ENCODE assay signal across 12 cellular contexts in genomic region chr2:232339121-232340081, GRCh38. TPM values are rescaled to one million over a fixed set of nuclear protein-coding genes. Genes with fewer than 3 reads are reported as not detected.
DNase-seq lines count a peak whose midpoint lies in the region; ATAC-seq and TF ChIP-seq lines count a peak whose summit lies in the region.
"Had no signal": no experiment of that assay in that cellular context is flagged by ENCODE, and none has a peak within 500 bp of the region (broad histone marks: within the 10 kb centered on the region; RNA-seq: fewer than 3 reads in every experiment).

No MANE protein-coding gene starts in this region.

- H3K27me3 ChIP-seq in upper lobe of right lung, result no peaks in the 10 kb centered on the region
- H3K27me3 ChIP-seq: pancreas had no signal

- CTCF ChIA-PET in WTC11 (lab: Charles Lee), result interaction anchor here (0.5 to 6.1 kb wide), 18 partner anchors 9 to 438 kb away, joined by 3 to 78 read pairs (median 4); no protein-coding TSS in a partner anchor

- peak; percentile 51; the same call in 1 of the 2 replicates for TF ChIP-seq CTCF in WTC11 (IDR thresholded peaks at IDR 0.05)
- TF ChIP-seq CTCF in upper lobe of right lung (IDR thresholded peaks at IDR 0.05), result no peak

- peak; percentile 26 for DNase-seq in Right ventricle myocardium inferior (ENCODE audit: missing footprints)
- no peak for DNase-seq in cardiac septum (ENCODE audit: low spot score)
- DNase-seq in WTC11 (ENCODE audit: low spot score), result peak; percentile 76
- DNase-seq in left ventricle myocardium superior, result peak; percentile 23
- peak; percentile 58 for DNase-seq in upper lobe of right lung
- DNase-seq in NOMO-1 (lab: John Stamatoyannopoulos, UW; ENCODE audit: unreplicated experiment in 2 of 2), result no peak
- no peak for DNase-seq in occipital lobe (lab: John Stamatoyannopoulos, UW)
- no peak for DNase-seq in globus pallidus (ENCODE audit: low spot score)
- DNase-seq: activated CD8-positive, alpha-beta T cell treated with anti-CD3 and anti-CD28 coated beads, Interleukin-2, amount 10 ng/mL, durations not matched to agents 7 days and 5 days had no signal

- no peaks in the 10 kb centered on the region for H3K9me3 ChIP-seq in upper lobe of right lung
- H3K9me3 ChIP-seq: pancreas had no signal

- no peaks in the 10 kb centered on the region; the same call in 1 of the 2 replicates for H3K27me3 Mint-ChIP-seq in WTC11 (ENCODE audit: low read depth)
- H3K27me3 Mint-ChIP-seq: memory B cell had no signal

- POLR2A ChIA-PET in WTC11 (lab: Charles Lee), result no interaction called here

- no peak overlapping the region for H3K4me3 Mint-ChIP-seq in WTC11
- H3K4me3 Mint-ChIP-seq: activated CD8-positive, alpha-beta T cell treated with anti-CD3 and anti-CD28 coated beads, Interleukin-2, amount 10 ng/mL, durations not matched to agents 7 days and 5 days; memory B cell; T-helper 1 cell treated with Interleukin-12 subunit alpha and Interleukin-12 subunit beta and Interleukin-4 antibody, amounts not matched to agents 30 μg/mL and 1 μg/mL, for 36 hours had no signal

- peak overlapping the region; percentile 80 for H3K27ac Mint-ChIP-seq in WTC11
- H3K27ac Mint-ChIP-seq: memory B cell; T-helper 1 cell treated with Interleukin-12 subunit alpha and Interleukin-12 subunit beta and Interleukin-4 antibody, amounts not matched to agents 30 μg/mL and 1 μg/mL, for 36 hours had no signal

- H3K4me1 ChIP-seq in upper lobe of right lung, result no peaks in the 10 kb centered on the region
- H3K4me1 ChIP-seq: pancreas had no signal

- no peaks in the 10 kb centered on the region for H3K36me3 Mint-ChIP-seq in WTC11

- H3K36me3 ChIP-seq in upper lobe of right lung, result no peaks in the 10 kb centered on the region
- H3K36me3 ChIP-seq: pancreas had no signal

- intact Hi-C loops in Right ventricle myocardium inferior (cut with DNase I), result no loop called here
- intact Hi-C loops in cardiac septum (cut with DNase I), result no loop called here
- intact Hi-C loops in left ventricle myocardium superior (cut with micrococcal nuclease), result no loop called here
- intact Hi-C loops in upper lobe of right lung (cut with DNase I), result no loop called here

- H3K27ac ChIP-seq in upper lobe of right lung, result no peak overlapping the region
- H3K27ac ChIP-seq: pancreas had no signal

- no peaks in the 10 kb centered on the region for H3K9me3 Mint-ChIP-seq in WTC11
- H3K9me3 Mint-ChIP-seq: memory B cell; T-helper 1 cell treated with Interleukin-12 subunit alpha and Interleukin-12 subunit beta and Interleukin-4 antibody, amounts not matched to agents 30 μg/mL and 1 μg/mL, for 36 hours had no signal

- no peak overlapping the region for H3K4me3 ChIP-seq in upper lobe of right lung
- H3K4me3 ChIP-seq: pancreas had no signal

- peaks cover 3% of the 10 kb centered on the region for H3K4me1 Mint-ChIP-seq in WTC11
- H3K4me1 Mint-ChIP-seq: memory B cell had no signal

- ATAC-seq in Right ventricle myocardium inferior (no peak), WTC11 (peak; percentile 68), left ventricle myocardium superior (no peak), upper lobe of right lung (no peak)
- ATAC-seq: activated CD8-positive, alpha-beta T cell treated with anti-CD3 and anti-CD28 coated beads, Interleukin-2, amount 10 ng/mL, durations not matched to agents 7 days and 5 days had no signal

TF ChIP-seq in WTC11, 78 proteins besides CTCF, POLR2A, EP300 and RAD21 (continues in another document):
- TF ChIP-seq AR (CRISPR knock-in tag; IDR thresholded peaks at IDR 0.05), result no peak
- TF ChIP-seq IRF1 (CRISPR knock-in tag; IDR thresholded peaks at IDR 0.05), result no peak
- TF ChIP-seq ZSCAN18 (CRISPR knock-in tag; IDR thresholded peaks at IDR 0.05), result no peak
- no peak for TF ChIP-seq USF2 (CRISPR knock-in tag; IDR thresholded peaks at IDR 0.05)
- TF ChIP-seq ZNF219 (CRISPR knock-in tag; IDR thresholded peaks at IDR 0.05; ENCODE audit: borderline replicate concordance), result no peak
- TF ChIP-seq FOXP1 (CRISPR knock-in tag; IDR thresholded peaks at IDR 0.05; ENCODE audit: borderline replicate concordance), result 0 out of 2 replicates have a peak, but pooled peaks have one; percentile 30
- TF ChIP-seq ZNF512 (CRISPR knock-in tag; IDR thresholded peaks at IDR 0.05; ENCODE audit: borderline replicate concordance), result no peak
- no peak for TF ChIP-seq ZNF138 (CRISPR knock-in tag; conservative IDR thresholded peaks at IDR 0.05)
- TF ChIP-seq ZNF263 (CRISPR knock-in tag; IDR thresholded peaks at IDR 0.05; ENCODE audit: low read depth), result no peak
- no peak for TF ChIP-seq EMX1 (CRISPR knock-in tag; IDR thresholded peaks at IDR 0.05)
- TF ChIP-seq NFYB (CRISPR knock-in tag; conservative IDR thresholded peaks at IDR 0.05; ENCODE audit: low read depth), result no peak
- TF ChIP-seq NFE2L1 (CRISPR knock-in tag; IDR thresholded peaks at IDR 0.05), result 0 out of 2 replicates have a peak, but pooled peaks have one; percentile 41
- 0 out of 2 replicates have a peak, but pooled peaks have one; percentile 20 for TF ChIP-seq ZBTB43 (CRISPR knock-in tag; IDR thresholded peaks at IDR 0.05)
- TF ChIP-seq SP1 (CRISPR knock-in tag; conservative IDR thresholded peaks at IDR 0.05), result 0 out of 2 replicates have a peak, but pooled peaks have one; percentile 28

RNA-seq across cellular contexts. Expression of gene ALPP, which starts 39.1 kb away (rescaled TPM):
- total RNA-seq in Right ventricle myocardium inferior (not detected), cardiac septum (not detected), WTC11 (2021) (0.14 to 0.20 TPM (median 0.14 TPM) in 3 replicates), left ventricle myocardium superior (not detected), upper lobe of right lung (9.5 TPM), occipital lobe (not detected)
- total RNA-seq: activated CD8-positive, alpha-beta T cell treated with anti-CD3 and anti-CD28 coated beads, Interleukin-2, amount 10 ng/mL, durations not matched to agents 7 days and 5 days; pancreas had no signal

Comparison
In these comparisons a context has a peak if more than half of its experiments do, and no peak if none do; other contexts are left out.
1. DNase-seq: peak in Right ventricle myocardium inferior (single experiment), WTC11 (single experiment), left ventricle myocardium superior (single experiment) and upper lobe of right lung (single experiment); none in cardiac septum (single experiment), NOMO-1 (0 of 2), occipital lobe (single experiment) and globus pallidus (single experiment).